18 cellular contexts compared by ENCODE assay signal in the genomic region with DNA sequence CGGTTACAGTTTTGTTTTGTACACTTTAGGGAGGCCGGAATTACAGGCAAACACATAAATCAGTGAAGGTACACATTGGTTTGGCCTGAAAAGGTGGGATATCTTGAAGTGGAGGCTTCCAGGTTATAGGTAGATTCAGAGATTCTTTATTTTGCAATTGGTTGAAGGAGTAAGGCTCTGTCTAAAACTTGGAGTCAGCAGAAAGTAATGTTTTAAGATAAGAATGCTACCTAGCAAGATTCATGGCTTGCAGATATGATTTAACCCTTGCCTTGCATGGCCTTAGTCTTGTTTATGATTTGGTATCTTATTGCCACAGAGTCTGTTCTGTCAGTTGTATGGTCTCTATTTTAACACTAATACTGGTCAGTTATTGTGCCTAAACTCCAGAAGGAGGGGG.
"Had no signal": no experiment of that assay in that cellular context is flagged by ENCODE, and none has a peak within 500 bp of the region (broad histone marks: within the 10 kb centered on the region; RNA-seq: fewer than 3 reads in every experiment).

No MANE protein-coding gene starts in this region.

- H3K27ac Mint-ChIP-seq: activated naive CD8-positive, alpha-beta T cell treated with anti-CD3 and anti-CD28 coated beads for 36 hours; naive thymus-derived CD8-positive, alpha-beta T cell; T-helper 2 cell treated with Interferon-gamma antibody and Interleukin-4, amounts not matched to agents 5 μg/mL and 100 μg/mL, for 36 hours had no signal

- H3K27me3 Mint-ChIP-seq: activated naive CD8-positive, alpha-beta T cell treated with anti-CD3 and anti-CD28 coated beads for 36 hours had no signal

- ATAC-seq: activated CD4-positive, CD25-positive, alpha-beta regulatory T cell treated with anti-CD3 and anti-CD28 coated beads, Interleukin-2, amount 50 U/mL, for 24 hours; left cardiac atrium; naive thymus-derived CD8-positive, alpha-beta T cell; stimulated activated naive CD8-positive, alpha-beta T cell treated with anti-CD3 and anti-CD28 coated beads, Interleukin-15, Interleukin-2, amounts not matched to agents 100 U/mL and 50 U/mL, for 24 hours had no signal

- H3K27ac ChIP-seq: brain microvascular endothelial cell, transverse colon had no signal

- H3K27me3 ChIP-seq: brain microvascular endothelial cell had no signal

- H3K4me3 ChIP-seq: skin epidermis, transverse colon had no signal

- H3K36me3 ChIP-seq: brain microvascular endothelial cell, transverse colon had no signal

- H3K9me3 Mint-ChIP-seq: activated naive CD8-positive, alpha-beta T cell treated with anti-CD3 and anti-CD28 coated beads for 36 hours; central memory CD8-positive, alpha-beta T cell; T-helper 2 cell treated with Interferon-gamma antibody and Interleukin-4, amounts not matched to agents 5 μg/mL and 100 μg/mL, for 36 hours had no signal

- H3K4me3 Mint-ChIP-seq: activated naive CD8-positive, alpha-beta T cell treated with anti-CD3 and anti-CD28 coated beads for 36 hours; central memory CD8-positive, alpha-beta T cell; naive thymus-derived CD8-positive, alpha-beta T cell; T-helper 2 cell treated with Interferon-gamma antibody and Interleukin-4, amounts not matched to agents 5 μg/mL and 100 μg/mL, for 36 hours had no signal

- DNase-seq: activated CD4-positive, alpha-beta T cell treated with anti-CD3 and anti-CD28 coated beads, Interleukin-2, amount 50 U/mL, for 1 hour; activated CD8-positive, alpha-beta memory T cell treated with anti-CD3 and anti-CD28 coated beads for 24 hours; activated naive CD8-positive, alpha-beta T cell treated with anti-CD3 and anti-CD28 coated beads for 36 hours; brain microvascular endothelial cell; effector CD8-positive, alpha-beta T cell; foreskin melanocyte; left cardiac atrium; naive thymus-derived CD8-positive, alpha-beta T cell; posterior cingulate gyrus; stimulated activated CD4-positive, alpha-beta T cell treated with anti-CD3 and anti-CD28 coated beads, Interleukin-4, amount 100 ng/mL, for 4 hours; stimulated activated CD8-positive, alpha-beta memory T cell treated with anti-CD3 and anti-CD28 coated beads, Interleukin-4, amount 100 ng/mL, for 48 hours; stimulated activated naive CD8-positive, alpha-beta T cell treated with anti-CD3 and anti-CD28 coated beads, Interleukin-15, Interleukin-2, amounts not matched to agents 100 U/mL and 50 U/mL, for 24 hours; SW 1271; transverse colon had no signal

- H3K4me1 Mint-ChIP-seq: activated naive CD8-positive, alpha-beta T cell treated with anti-CD3 and anti-CD28 coated beads for 36 hours; central memory CD8-positive, alpha-beta T cell had no signal
